ENCODE assay signal across 20 cellular contexts in the genomic region with DNA sequence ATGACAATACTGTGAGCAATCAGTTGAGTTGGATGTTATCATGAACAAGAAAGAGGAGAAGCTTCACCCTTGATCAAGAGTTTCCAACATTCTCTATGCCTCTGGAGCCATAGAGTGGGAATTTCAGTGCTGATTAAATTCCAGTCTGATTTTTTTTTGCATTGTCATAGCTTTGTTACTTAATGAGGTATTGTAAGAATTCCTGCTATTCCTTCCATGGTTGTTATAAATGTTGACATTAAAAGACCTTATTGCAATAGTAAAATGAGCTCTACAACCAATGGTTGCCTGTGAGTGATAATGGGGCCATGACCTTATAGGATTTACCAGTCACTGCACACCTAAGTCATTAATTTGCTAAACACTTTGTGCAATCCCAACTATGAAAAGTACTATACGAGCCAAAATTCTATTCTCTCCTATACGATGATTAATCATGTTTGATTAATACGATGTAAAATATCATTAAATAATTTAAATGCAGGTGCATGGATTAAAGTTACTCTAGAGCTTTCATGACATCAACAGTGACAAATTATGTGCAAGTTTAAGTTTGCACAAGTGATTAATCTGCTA.
DNase-seq lines count a peak whose midpoint lies in the region; ATAC-seq and TF ChIP-seq lines count a peak whose summit lies in the region.
"Had no signal": no experiment of that assay in that cellular context is flagged by ENCODE, and none has a peak within 500 bp of the region (broad histone marks: within the 10 kb centered on the region; RNA-seq: fewer than 3 reads in every experiment).

No MANE protein-coding gene starts in this region.

- POLR2A ChIA-PET in IMR-90 (lab: Charles Lee; ENCODE audit: unreplicated experiment): no interaction called here

- no peaks in the 10 kb centered on the region for H3K36me3 ChIP-seq in IMR-90 (ENCODE audit: control insufficient read depth, insufficient read depth, low read length)
- H3K36me3 ChIP-seq: HAP-1 had no signal

- H3K9me1 ChIP-seq in IMR-90 (ENCODE audit: insufficient read depth, low read length): no peaks in the 10 kb centered on the region

- H3K18ac ChIP-seq in IMR-90 (ENCODE audit: low read depth, low read length): no peak overlapping the region

- H3K9ac ChIP-seq in IMR-90 (ENCODE audit: low read depth, low read length): no peak overlapping the region

- no peak overlapping the region for H3K23ac ChIP-seq in IMR-90 (ENCODE audit: low read depth, low read length)

- H3K27ac ChIP-seq in IMR-90 (ENCODE audit: insufficient read depth, low read length): no peak overlapping the region

- no peak for TF ChIP-seq POLR2A in IMR-90 (IDR thresholded peaks at IDR 0.05; ENCODE audit: low read depth, low read length)

- H4K20me1 ChIP-seq in IMR-90 (ENCODE audit: insufficient read depth, low read length): no peaks in the 10 kb centered on the region

- no peak overlapping the region for H4K8ac ChIP-seq in IMR-90 (ENCODE audit: low read depth in 2 of 2, low read length in 2 of 2)

- BruUV-seq in IMR-90 (replicated peaks; lab: Mats Ljungman, UMichigan): no TSS peak

- intact Hi-C loops in IMR-90 (cut with micrococcal nuclease): no loop called here

- H2AK9ac ChIP-seq in IMR-90 (replicated peaks; ENCODE audit: low read depth, low read length, poor library complexity): no peak overlapping the region

- in situ Hi-C loops in Caki2 (cut with HindIII; ENCODE audit: low pct_unique_long_range_greater_than_20kb, low sequenced_read_pairs) (no loop called here), IMR-90 (cut with MboI; ENCODE audit: low sequenced_read_pairs) (no loop called here)

- CTCF ChIA-PET in IMR-90 (lab: Yijun Ruan, JAX): interaction anchor here (1.0 kb wide), 1 partner anchor 20 kb away, joined by 3 read pairs; no protein-coding TSS in a partner anchor

- H2BK20ac ChIP-seq in IMR-90 (ENCODE audit: low read depth, low read length): no peak overlapping the region

- H3K79me1 ChIP-seq in IMR-90 (ENCODE audit: low read depth in 1 of 2, low read length in 2 of 2): no peaks in the 10 kb centered on the region

- H3K4ac ChIP-seq in IMR-90 (ENCODE audit: low read depth, low read length): no peak overlapping the region

- no peak overlapping the region for H3K4me2 ChIP-seq in IMR-90 (ENCODE audit: low read depth, low read length)
- H3K4me2 ChIP-seq: GM23338 had no signal

- no peaks in the 10 kb centered on the region for H3K4me1 ChIP-seq in IMR-90 (ENCODE audit: control insufficient read depth, insufficient read depth, low read length)
- H3K4me1 ChIP-seq: HAP-1 had no signal

- H3K27me3 ChIP-seq in IMR-90 (ENCODE audit: control insufficient read depth, insufficient read depth, low read length): no peaks in the 10 kb centered on the region

- H3K9me3 ChIP-seq in IMR-90 (ENCODE audit: control insufficient read depth, insufficient read depth, low read length): peaks cover 2% of the 10 kb centered on the region; the same call in 1 of the 2 replicates
- H3K9me3 ChIP-seq: HAP-1 had no signal

- H3K14ac ChIP-seq in IMR-90 (replicated peaks; ENCODE audit: low read depth, low read length): no peak overlapping the region

- H3K4me3 ChIP-seq in IMR-90 (ENCODE audit: insufficient read depth, low read depth, low read length): no peak overlapping the region
- H3K4me3 ChIP-seq: GM23338, HAP-1 had no signal

- ATAC-seq in IMR-90 (ENCODE audit: low read depth): no peak
- ATAC-seq: GM23338, Panc1, SK-N-SH treated with all-trans-retinoic acid at 6 μM for 48 hours had no signal

- no peak overlapping the region for H2BK120ac ChIP-seq in IMR-90 (ENCODE audit: low read depth, low read length)

- no peak overlapping the region for H2BK15ac ChIP-seq in IMR-90 (ENCODE audit: low read depth, low read length)

- no peak for TF ChIP-seq RAD21 in IMR-90 (IDR thresholded peaks at IDR 0.05; ENCODE audit: low read length)

- DNase-seq in Caki2 (ENCODE audit: low read depth) (peak; percentile 50), IMR-90 (no peak), fibroblast of peridontal ligament (ENCODE audit: extremely low read depth) (peak; percentile 27), NCI-H2196 treated with DMSO at 0.1 percent for 48 hours (lab: John Stamatoyannopoulos, UW; ENCODE audit: unreplicated experiment) (no peak), NCI-H748 (lab: John Stamatoyannopoulos, UW; ENCODE audit: unreplicated experiment) (no peak), NCI-H128 (lab: John Stamatoyannopoulos, UW; ENCODE audit: unreplicated experiment) (no peak)
- no peak for DNase-seq in activated T-cell treated with anti-CD3 and anti-CD28 coated beads, Interleukin-2, amount 50 U/mL, for 1 hour
- DNase-seq: ACHN, DMS53, KG1, NCI-H1105, NCI-H2029 treated with DMSO at 0.1 percent for 48 hours, NCI-H345, NCI-H524, NCI-H82, SIG-M5 had no signal

- no peak overlapping the region for H4K5ac ChIP-seq in IMR-90 (ENCODE audit: low read depth, low read length)

- H4K91ac ChIP-seq in IMR-90 (ENCODE audit: insufficient read depth, low read depth, low read length): no peak overlapping the region

- H2BK5ac ChIP-seq in IMR-90 (ENCODE audit: low read depth, low read length, poor library complexity, severe bottlenecking): no peak overlapping the region

- H3K56ac ChIP-seq in IMR-90 (ENCODE audit: extremely low read depth, insufficient read depth, low read length): no peak overlapping the region

- no peak overlapping the region for H2AK5ac ChIP-seq in IMR-90 (ENCODE audit: low read depth, low read length)

- dilution Hi-C loops in IMR-90 (cut with HindIII; ENCODE audit: low sequenced_read_pairs, unreplicated experiment): no loop called here

- no peak for TF ChIP-seq CTCF in IMR-90 (conservative IDR thresholded peaks at IDR 0.05; ENCODE audit: low read depth, low read length)

- no CpG with 5 or more reads among the region's 3 CpGs for WGBS in IMR-90 (ENCODE audit: extremely low coverage in 2 of 2, insufficient read length in 1 of 2), 2 experiments

- H2AFZ ChIP-seq in IMR-90 (replicated peaks; ENCODE audit: low read length, poor library complexity): no peak overlapping the region
- H2AFZ ChIP-seq: GM23338 had no signal

TF ChIP-seq in IMR-90, 13 proteins besides CTCF, POLR2A, EP300 and RAD21:
- TF ChIP-seq NFE2L2 (IDR thresholded peaks at IDR 0.05; ENCODE audit: low read depth, low read length): peak; percentile 41; the same call in 1 of the 2 replicates
- no peak for TF ChIP-seq SMC3 (IDR thresholded peaks at IDR 0.05; ENCODE audit: low read depth, low read length)
- no peak for TF ChIP-seq CEBPB (IDR thresholded peaks at IDR 0.05; ENCODE audit: low read depth, low read length)
- TF ChIP-seq MXI1 (IDR thresholded peaks at IDR 0.05; ENCODE audit: borderline replicate concordance, low read depth, low read length): no peak
- TF ChIP-seq RCOR1 (IDR thresholded peaks at IDR 0.05; ENCODE audit: insufficient replicate concordance, low read length): no peak
- no peak for TF ChIP-seq CHD1 (IDR thresholded peaks at IDR 0.05; ENCODE audit: low read depth, low read length)

Comparison
In these comparisons a context has a peak if more than half of its experiments do, and no peak if none do; other contexts are left out.
1. DNase-seq: peak in Caki2 (single experiment) and fibroblast of peridontal ligament (single experiment); none in IMR-90 (single experiment), activated T-cell treated with anti-CD3 and anti-CD28 coated beads, Interleukin-2, amount 50 U/mL, for 1 hour (single experiment), NCI-H2196 treated with DMSO at 0.1 percent for 48 hours (single experiment), NCI-H748 (single experiment) and NCI-H128 (single experiment).